29 cellular contexts compared by ENCODE assay signal in genomic region chr1:223006794-223007193, GRCh38.
DNase-seq lines count a peak whose midpoint lies in the region; ATAC-seq and TF ChIP-seq lines count a peak whose summit lies in the region.
"Had no signal": no experiment of that assay in that cellular context is flagged by ENCODE, and none has a peak within 500 bp of the region (broad histone marks: within the 10 kb centered on the region; RNA-seq: fewer than 3 reads in every experiment).

No MANE protein-coding gene starts in this region.

- CTCF ChIA-PET in activated CD4-positive, alpha-beta memory T cell treated with anti-CD3 and anti-CD28 coated beads, Interleukin-2, amount 10 ng/mL, durations not matched to agents 7 days and 5 days (lab: Charles Lee): no interaction called here
- CTCF ChIA-PET in activated naive CD4-positive, alpha-beta T cell treated with anti-CD3 and anti-CD28 coated beads for 36 hours (lab: Charles Lee): no interaction called here

- WGBS in liver: 45% methylated on average over 2 of the region's 2 CpGs

- H3K4me2 ChIP-seq in BLaER1 treated with 17β-estradiol and CSF1 and Interleukin-3, amounts not matched to agents 10 nM and 100 nM: peak overlapping the region in 7 of 11 experiments; percentile 14 to 38 (median 24); a peak in 9 of 22 replicates
- H3K4me2 ChIP-seq: A549, KMS-11 had no signal

- POLR2A ChIA-PET in activated CD4-positive, alpha-beta memory T cell treated with anti-CD3 and anti-CD28 coated beads, Interleukin-2, amount 10 ng/mL, durations not matched to agents 7 days and 5 days (lab: Charles Lee): no interaction called here

- intact Hi-C loops in sciatic nerve (cut with DNase I): no loop called here
- intact Hi-C loops in activated naive CD4-positive, alpha-beta T cell treated with anti-CD3 and anti-CD28 coated beads for 36 hours (cut with micrococcal nuclease): no loop called here

- H3K27ac Mint-ChIP-seq in activated CD4-positive, alpha-beta memory T cell treated with anti-CD3 and anti-CD28 coated beads, Interleukin-2, amount 10 ng/mL, durations not matched to agents 7 days and 5 days: no peak overlapping the region
- no peak overlapping the region for H3K27ac Mint-ChIP-seq in activated naive CD4-positive, alpha-beta T cell treated with anti-CD3 and anti-CD28 coated beads for 36 hours
- H3K27ac Mint-ChIP-seq: activated naive CD8-positive, alpha-beta T cell treated with anti-CD3 and anti-CD28 coated beads, Interleukin-2, amount 50 U/mL, for 24 hours; CD8-positive, alpha-beta T cell; stimulated activated naive B cell treated with anti-CD40 and anti-IgM and Interleukin-4, amounts not matched to agents 10 μg/mL and 1 μg/mL and 100 μg/mL, for 72 hours; T-helper 17 cell had no signal

- no peak for TF ChIP-seq RAD21 in liver (IDR thresholded peaks at IDR 0.05)

- no peaks in the 10 kb centered on the region for H3K36me3 Mint-ChIP-seq in activated CD4-positive, alpha-beta memory T cell treated with anti-CD3 and anti-CD28 coated beads, Interleukin-2, amount 10 ng/mL, durations not matched to agents 7 days and 5 days (ENCODE audit: low read depth)
- peaks cover 9% of the 10 kb centered on the region for H3K36me3 Mint-ChIP-seq in activated naive CD4-positive, alpha-beta T cell treated with anti-CD3 and anti-CD28 coated beads for 36 hours (ENCODE audit: low read depth)

- no peaks in the 10 kb centered on the region for H3K4me1 Mint-ChIP-seq in activated CD4-positive, alpha-beta memory T cell treated with anti-CD3 and anti-CD28 coated beads, Interleukin-2, amount 10 ng/mL, durations not matched to agents 7 days and 5 days
- H3K4me1 Mint-ChIP-seq in activated naive CD4-positive, alpha-beta T cell treated with anti-CD3 and anti-CD28 coated beads for 36 hours (ENCODE audit: low read depth): no peaks in the 10 kb centered on the region
- H3K4me1 Mint-ChIP-seq: activated naive CD8-positive, alpha-beta T cell treated with anti-CD3 and anti-CD28 coated beads, Interleukin-2, amount 50 U/mL, for 24 hours; stimulated activated naive B cell treated with anti-CD40 and anti-IgM and Interleukin-4, amounts not matched to agents 10 μg/mL and 1 μg/mL and 100 μg/mL, for 72 hours had no signal

- H3K9ac ChIP-seq in BLaER1 treated with 17β-estradiol and CSF1 and Interleukin-3, amounts not matched to agents 10 nM and 100 nM: no peak overlapping the region
- no peak overlapping the region for H3K9ac ChIP-seq in liver (ENCODE audit: low read depth in 1 of 2, low read length in 2 of 2)
- H3K9ac ChIP-seq: GM23248, KMS-11 had no signal

- no peak overlapping the region for H3K27ac ChIP-seq in BLaER1 treated with 17β-estradiol and CSF1 and Interleukin-3, amounts not matched to agents 10 nM and 100 nM
- H3K27ac ChIP-seq in liver (ENCODE audit: low read depth in 1 of 2, low read length in 2 of 2): peak overlapping the region; percentile 62 to 66
- H3K27ac ChIP-seq: A549, colonic mucosa, GM23248, HL-60, KMS-11, psoas muscle, SK-N-MC, skin epidermis had no signal

- H3K4me3 Mint-ChIP-seq in activated CD4-positive, alpha-beta memory T cell treated with anti-CD3 and anti-CD28 coated beads, Interleukin-2, amount 10 ng/mL, durations not matched to agents 7 days and 5 days: no peak overlapping the region
- no peak overlapping the region for H3K4me3 Mint-ChIP-seq in activated naive CD4-positive, alpha-beta T cell treated with anti-CD3 and anti-CD28 coated beads for 36 hours
- H3K4me3 Mint-ChIP-seq: activated naive CD8-positive, alpha-beta T cell treated with anti-CD3 and anti-CD28 coated beads, Interleukin-2, amount 50 U/mL, for 24 hours; CD8-positive, alpha-beta T cell; stimulated activated naive B cell treated with anti-CD40 and anti-IgM and Interleukin-4, amounts not matched to agents 10 μg/mL and 1 μg/mL and 100 μg/mL, for 72 hours; T-helper 17 cell had no signal

- H3K4me1 ChIP-seq in BLaER1 treated with 17β-estradiol and CSF1 and Interleukin-3, amounts not matched to agents 10 nM and 100 nM: peaks cover 0 to 44% (median 19%) of the 10 kb centered on the region in 10 experiments; a peak in 14 of 20 replicates
- H3K4me1 ChIP-seq in liver (ENCODE audit: control insufficient read depth in 4 of 4, insufficient read depth in 4 of 4, low read length in 3 of 4): peaks cover 5 to 28% (median 19%) of the 10 kb centered on the region in 4 donors
- H3K4me1 ChIP-seq: A549, colonic mucosa, psoas muscle had no signal

- H4K20me1 ChIP-seq in BLaER1 treated with 17β-estradiol and CSF1 and Interleukin-3, amounts not matched to agents 10 nM and 100 nM: 0 out of 22 replicates have a peak, but pooled peaks cover 0 to 4% (median 0%) of the 10 kb centered on the region in 11 experiments

- peaks cover 6 to 32% (median 22%) of the 10 kb centered on the region in 11 experiments; a peak in 18 of 22 replicates for H3K36me3 ChIP-seq in BLaER1 treated with 17β-estradiol and CSF1 and Interleukin-3, amounts not matched to agents 10 nM and 100 nM
- peaks cover 0 to 20% (median 12%) of the 10 kb centered on the region in 4 donors for H3K36me3 ChIP-seq in liver (ENCODE audit: control insufficient read depth in 4 of 4, insufficient read depth in 3 of 4, low read depth in 1 of 4, low read length in 3 of 4)
- H3K36me3 ChIP-seq: colonic mucosa had no signal

- DNase-seq in SK-N-DZ (ENCODE audit: low spot score) (peak; percentile 10), sciatic nerve (ENCODE audit: low spot score) (no peak)
- DNase-seq in activated CD4-positive, alpha-beta T cell treated with anti-CD3 and anti-CD28 coated beads, Interleukin-2, amount 50 U/mL, for 48 hours: no peak
- DNase-seq in activated CD4-positive, alpha-beta memory T cell treated with anti-CD3 and anti-CD28 coated beads, Interleukin-2, amount 10 ng/mL, durations not matched to agents 7 days and 5 days: no peak
- DNase-seq in activated naive CD4-positive, alpha-beta T cell treated with anti-CD3 and anti-CD28 coated beads for 36 hours: no peak
- DNase-seq: activated gamma-delta T cell treated with Interleukin-2 at 50 U/mL for 16 hours; activated naive CD8-positive, alpha-beta T cell treated with anti-CD3 and anti-CD28 coated beads, Interleukin-2, amount 50 U/mL, for 24 hours; activated T-cell treated with anti-CD3 and anti-CD28 coated beads, Interleukin-2, amount 50 U/mL, for 48 hours; CD8-positive, alpha-beta T cell; colonic mucosa; effector CD8-positive, alpha-beta T cell; GM23248; hypothalamus; left cardiac atrium; mesenchymal stem cell; NCI-H2029 treated with DMSO at 0.1 percent for 48 hours; NCI-H345; psoas muscle; stimulated activated naive B cell treated with anti-CD40 and anti-IgM and Interleukin-4, amounts not matched to agents 10 μg/mL and 1 μg/mL and 100 μg/mL, for 72 hours; substantia nigra; T-helper 17 cell had no signal

- TF ChIP-seq CTCF in liver (IDR thresholded peaks at IDR 0.05; ENCODE audit: low read depth, low read length, missing input control): no peak

- H3K4me3 ChIP-seq in BLaER1 treated with 17β-estradiol and CSF1 and Interleukin-3, amounts not matched to agents 10 nM and 100 nM: no peak overlapping the region
- no peak overlapping the region for H3K4me3 ChIP-seq in liver (ENCODE audit: low read depth in 1 of 3, low read length in 3 of 3)
- H3K4me3 ChIP-seq: A549, colonic mucosa, GM23248, psoas muscle, SK-N-MC, skin epidermis had no signal

- H3K9me3 ChIP-seq in BLaER1 treated with 17β-estradiol and CSF1 and Interleukin-3, amounts not matched to agents 10 nM and 100 nM (replicated peaks in 1 of 11): peaks cover 0 to 18% (median 0%) of the 10 kb centered on the region in 11 experiments; a peak in 1 of 22 replicates
- H3K9me3 ChIP-seq in liver (ENCODE audit: control insufficient read depth in 4 of 4, low read length in 3 of 4): no peaks in the 10 kb centered on the region
- H3K9me3 ChIP-seq: A549, colonic mucosa, psoas muscle had no signal

- H3K9me3 Mint-ChIP-seq in activated CD4-positive, alpha-beta memory T cell treated with anti-CD3 and anti-CD28 coated beads, Interleukin-2, amount 10 ng/mL, durations not matched to agents 7 days and 5 days: no peaks in the 10 kb centered on the region
- no peaks in the 10 kb centered on the region for H3K9me3 Mint-ChIP-seq in activated naive CD4-positive, alpha-beta T cell treated with anti-CD3 and anti-CD28 coated beads for 36 hours
- H3K9me3 Mint-ChIP-seq: activated naive CD8-positive, alpha-beta T cell treated with anti-CD3 and anti-CD28 coated beads, Interleukin-2, amount 50 U/mL, for 24 hours; CD8-positive, alpha-beta T cell; stimulated activated naive B cell treated with anti-CD40 and anti-IgM and Interleukin-4, amounts not matched to agents 10 μg/mL and 1 μg/mL and 100 μg/mL, for 72 hours had no signal

- H3K27me3 Mint-ChIP-seq in activated CD4-positive, alpha-beta memory T cell treated with anti-CD3 and anti-CD28 coated beads, Interleukin-2, amount 10 ng/mL, durations not matched to agents 7 days and 5 days: peaks cover 16% of the 10 kb centered on the region
- H3K27me3 Mint-ChIP-seq in activated naive CD4-positive, alpha-beta T cell treated with anti-CD3 and anti-CD28 coated beads for 36 hours (ENCODE audit: low read depth): peaks cover 6% of the 10 kb centered on the region
- H3K27me3 Mint-ChIP-seq: activated naive CD8-positive, alpha-beta T cell treated with anti-CD3 and anti-CD28 coated beads, Interleukin-2, amount 50 U/mL, for 24 hours; stimulated activated naive B cell treated with anti-CD40 and anti-IgM and Interleukin-4, amounts not matched to agents 10 μg/mL and 1 μg/mL and 100 μg/mL, for 72 hours had no signal

- H3K27me3 ChIP-seq in BLaER1 treated with 17β-estradiol and CSF1 and Interleukin-3, amounts not matched to agents 10 nM and 100 nM: no peaks in the 10 kb centered on the region
- H3K27me3 ChIP-seq in liver (ENCODE audit: control insufficient read depth in 4 of 4, insufficient read depth in 4 of 4, low read length in 3 of 4): no peaks in the 10 kb centered on the region
- H3K27me3 ChIP-seq: colonic mucosa had no signal

- peak; percentile 16 for ATAC-seq in sciatic nerve
- no peak for ATAC-seq in GM21717 (IDR thresholded peaks at IDR 0.05; ENCODE audit: unreplicated experiment)
- ATAC-seq: A549; activated naive CD8-positive, alpha-beta T cell treated with anti-CD3 and anti-CD28 coated beads, Interleukin-2, amount 50 U/mL, for 24 hours; CD8-positive, alpha-beta T cell; left cardiac atrium; psoas muscle; stimulated activated naive B cell treated with anti-CD40 and anti-IgM and Interleukin-4, amounts not matched to agents 10 μg/mL and 1 μg/mL and 100 μg/mL, for 72 hours; T-helper 17 cell had no signal

TF ChIP-seq in liver, 16 proteins besides CTCF, POLR2A, EP300 and RAD21 (continues in another document):
- no peak for TF ChIP-seq TAF1 (conservative IDR thresholded peaks at IDR 0.05)

Comparison
In these comparisons a context has a peak if more than half of its experiments do, and no peak if none do; other contexts are left out.
1. H3K27ac ChIP-seq: peak in liver (2 of 2); none in BLaER1 treated with 17β-estradiol and CSF1 and Interleukin-3, amounts not matched to agents 10 nM and 100 nM (0 of 11).